In genomic region chr4:139740531-139741041, GRCh38 we compare ENCODE assay signal across 7 cellular contexts.
DNase-seq lines count a peak whose midpoint lies in the region; ATAC-seq, FAIRE-seq and TF ChIP-seq lines count a peak whose summit lies in the region.

No MANE protein-coding gene starts in this region.

- peak; percentile 28 for TF ChIP-seq CTCF in fibroblast of mammary gland (conservative IDR thresholded peaks at IDR 0.05; ENCODE audit: control insufficient read depth, insufficient read depth, low read depth, low read length)

- peaks cover 0 to 13% (median 7%) of the 10 kb centered on the region in 4 donors for H3K4me1 Mint-ChIP-seq in naive thymus-derived CD8-positive, alpha-beta T cell

- FAIRE-seq in HTR-8/SVneo (lab: Jason Lieb, UNC), result no peak

- ATAC-seq in naive thymus-derived CD8-positive, alpha-beta T cell, result no peak

- H3K27ac Mint-ChIP-seq in naive thymus-derived CD8-positive, alpha-beta T cell, result no peak overlapping the region

- H3K36me3 Mint-ChIP-seq in naive thymus-derived CD8-positive, alpha-beta T cell, result peaks cover 0 to 5% (median 2%) of the 10 kb centered on the region in 3 donors

- H3K27me3 Mint-ChIP-seq in naive thymus-derived CD8-positive, alpha-beta T cell, result peaks cover 10 to 26% (median 21%) of the 10 kb centered on the region in 5 donors

- H3K4me3 ChIP-seq in fibroblast of mammary gland (ENCODE audit: control insufficient read depth, low read depth, low read length), result no peak overlapping the region

- DNase-seq in HTR-8/SVneo (ENCODE audit: insufficient read length, low spot score), result peak; percentile 17
- peak; percentile 76 for DNase-seq in SHP77 treated with DMSO at 0.1 percent for 48 hours (lab: John Stamatoyannopoulos, UW)
- DNase-seq in fibroblast of mammary gland (ENCODE audit: low read depth), result peak; percentile 95
- peak; percentile 57 for DNase-seq in occipital lobe (lab: John Stamatoyannopoulos, UW)
- no peak for DNase-seq in activated CD4-positive, alpha-beta T cell treated with anti-CD3 and anti-CD28 coated beads, Interleukin-2, amount 50 U/mL, for 48 hours
- no peak for DNase-seq in NCI-H524 treated with DMSO at 0.1 percent for 48 hours (lab: John Stamatoyannopoulos, UW)
- DNase-seq in naive thymus-derived CD8-positive, alpha-beta T cell, result no peak

- H3K9me3 Mint-ChIP-seq in naive thymus-derived CD8-positive, alpha-beta T cell, result no peaks in the 10 kb centered on the region

- H3K4me3 Mint-ChIP-seq in naive thymus-derived CD8-positive, alpha-beta T cell, result no peak overlapping the region

- POLR2A ChIA-PET in naive thymus-derived CD8-positive, alpha-beta T cell (lab: Charles Lee), result no interaction called here

Comparison
In these comparisons a context has a peak if more than half of its experiments do, and no peak if none do; other contexts are left out.
1. DNase-seq: peak in HTR-8/SVneo (single experiment), SHP77 treated with DMSO at 0.1 percent for 48 hours (single experiment), fibroblast of mammary gland (single experiment) and occipital lobe (single experiment); none in activated CD4-positive, alpha-beta T cell treated with anti-CD3 and anti-CD28 coated beads, Interleukin-2, amount 50 U/mL, for 48 hours (0 of 2), NCI-H524 treated with DMSO at 0.1 percent for 48 hours (single experiment) and naive thymus-derived CD8-positive, alpha-beta T cell (0 of 10).